Comparison of ENCODE assay signal across 22 cellular contexts in genomic region chr13:40341086-40341471, GRCh38.
DNase-seq lines count a peak whose midpoint lies in the region; FAIRE-seq and TF ChIP-seq lines count a peak whose summit lies in the region.
"Had no signal": no experiment of that assay in that cellular context is flagged by ENCODE, and none has a peak within 500 bp of the region (broad histone marks: within the 10 kb centered on the region; RNA-seq: fewer than 3 reads in every experiment).

No MANE protein-coding gene starts in this region.

- H3K4me3 ChIP-seq in HUES48 (ENCODE audit: low read depth, low read length), result no peak overlapping the region
- H3K4me3 ChIP-seq: vagina had no signal

- peak; percentile 5 for FAIRE-seq in islet of Langerhans (lab: Jason Lieb, UNC)
- FAIRE-seq: G401.6 had no signal

- no peak overlapping the region for H3K4me3 Mint-ChIP-seq in chondrocyte (ENCODE audit: unreplicated experiment)
- H3K4me3 Mint-ChIP-seq: activated naive CD4-positive, alpha-beta T cell treated with anti-CD3 and anti-CD28 coated beads for 36 hours; activated T-cell treated with anti-CD3 and anti-CD28 coated beads, Interleukin-2, amount 50 U/mL, for 4 hours; central memory CD8-positive, alpha-beta T cell; memory B cell; natural killer cell had no signal

- no peaks in the 10 kb centered on the region for H3K36me3 Mint-ChIP-seq in chondrocyte (ENCODE audit: low read depth)
- H3K36me3 Mint-ChIP-seq: memory B cell, natural killer cell had no signal

- no peak for TF ChIP-seq CTCF in chondrocyte (IDR thresholded peaks at IDR 0.05)

- peaks cover 6% of the 10 kb centered on the region; the same call in 1 of the 2 replicates for H3K27me3 ChIP-seq in HUES48 (ENCODE audit: control insufficient read depth, insufficient read depth, low read length)
- H3K27me3 ChIP-seq: vagina had no signal

- no peaks in the 10 kb centered on the region for H3K36me3 ChIP-seq in HUES48 (ENCODE audit: control insufficient read depth, insufficient read depth, low read length)
- H3K36me3 ChIP-seq: vagina had no signal

- no peaks in the 10 kb centered on the region for H3K9me3 ChIP-seq in HUES48 (ENCODE audit: control insufficient read depth, insufficient read depth, low read length)
- H3K9me3 ChIP-seq: vagina had no signal

- no peaks in the 10 kb centered on the region for H3K27me3 Mint-ChIP-seq in chondrocyte (ENCODE audit: low read depth)
- H3K27me3 Mint-ChIP-seq: central memory CD8-positive, alpha-beta T cell had no signal

- no peak overlapping the region; the same call in 1 of the 2 replicates for H3K9ac ChIP-seq in HUES48 (ENCODE audit: low read depth, low read length)

- no peaks in the 10 kb centered on the region for H3K9me3 Mint-ChIP-seq in chondrocyte (ENCODE audit: low read depth)
- H3K9me3 Mint-ChIP-seq: activated naive CD4-positive, alpha-beta T cell treated with anti-CD3 and anti-CD28 coated beads for 36 hours; activated T-cell treated with anti-CD3 and anti-CD28 coated beads, Interleukin-2, amount 50 U/mL, for 4 hours; central memory CD8-positive, alpha-beta T cell; memory B cell; natural killer cell had no signal

- H3K27ac ChIP-seq in HUES48 (ENCODE audit: low read depth, low read length), result peak overlapping the region; percentile 61
- H3K27ac ChIP-seq: vagina had no signal

- peak overlapping the region; percentile 90 for H3K27ac Mint-ChIP-seq in chondrocyte (ENCODE audit: unreplicated experiment)
- H3K27ac Mint-ChIP-seq: activated naive CD4-positive, alpha-beta T cell treated with anti-CD3 and anti-CD28 coated beads for 36 hours; memory B cell; natural killer cell had no signal

- peaks cover 39% of the 10 kb centered on the region for H3K4me1 ChIP-seq in HUES48 (ENCODE audit: control insufficient read depth, insufficient read depth, low read length)
- H3K4me1 ChIP-seq: vagina had no signal

- DNase-seq in chondrocyte (ENCODE audit: low spot score), result no peak
- peak; percentile 30 for DNase-seq in retina
- DNase-seq in HPDE6-E6E7 (ENCODE audit: extremely low spot score), result no peak
- DNase-seq in hepatic stellate cell (ENCODE audit: low spot score), result no peak
- DNase-seq in HuH-7 (ENCODE audit: low spot score), result no peak
- DNase-seq in NCI-H187 (lab: John Stamatoyannopoulos, UW), result no peak
- DNase-seq: activated CD4-positive, CD25-positive, alpha-beta regulatory T cell treated with anti-CD3 and anti-CD28 coated beads, Interleukin-2, amount 50 U/mL, for 72 hours; activated naive CD4-positive, alpha-beta T cell treated with anti-CD3 and anti-CD28 coated beads for 36 hours; activated T-cell treated with anti-CD3 and anti-CD28 coated beads, Interleukin-2, amount 50 U/mL, for 4 hours; C1 segment of cervical spinal cord; H7; left colon; natural killer cell; NCI-H146; NCI-H748 treated with DMSO at 0.1 percent for 48 hours; posterior cingulate gyrus had no signal

- H3K4me1 Mint-ChIP-seq in chondrocyte (ENCODE audit: low read depth), result peaks cover 72% of the 10 kb centered on the region
- H3K4me1 Mint-ChIP-seq: central memory CD8-positive, alpha-beta T cell; natural killer cell had no signal
